ENCODE assay signal across 21 cellular contexts in the genomic region with DNA sequence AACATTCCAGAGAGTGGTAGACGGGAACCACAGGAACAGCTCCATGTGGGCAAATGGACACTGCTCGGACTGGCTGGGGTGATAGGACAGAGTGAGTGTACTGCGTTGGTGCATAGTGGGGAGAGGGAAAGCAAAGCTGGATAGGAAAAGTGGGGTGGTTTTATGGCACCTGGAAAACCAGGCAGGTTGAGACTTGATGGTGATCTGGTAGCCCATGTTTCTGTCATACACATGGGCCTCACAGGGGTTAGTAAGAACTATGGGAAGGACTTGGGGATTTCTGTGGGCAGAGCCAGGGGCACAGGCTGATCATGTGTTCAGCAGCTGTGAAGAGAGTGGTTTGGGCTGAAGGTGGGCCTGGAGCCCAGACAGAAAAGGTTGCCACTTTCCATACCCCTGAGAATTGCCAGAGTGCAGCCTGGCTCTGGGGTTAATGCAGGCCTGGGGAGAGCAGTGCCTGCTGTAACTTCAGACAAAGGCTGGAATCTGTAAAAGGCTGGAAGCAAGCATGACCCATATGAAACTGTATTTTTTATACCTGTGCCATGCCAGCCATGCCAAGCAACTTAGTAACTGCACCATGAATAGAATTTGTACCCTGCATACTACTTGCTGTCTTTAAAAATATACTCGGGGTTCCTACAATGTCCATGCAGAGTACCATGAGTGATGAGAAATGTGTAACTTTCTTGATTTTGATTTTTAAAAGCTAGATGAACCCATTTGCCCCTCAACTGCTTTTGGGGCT. TPM values are rescaled to one million over a fixed set of nuclear protein-coding genes. Genes with fewer than 3 reads are reported as not detected.
DNase-seq lines count a peak whose midpoint lies in the region; ATAC-seq and TF ChIP-seq lines count a peak whose summit lies in the region.
"Had no signal": no experiment of that assay in that cellular context is flagged by ENCODE, and none has a peak within 500 bp of the region (broad histone marks: within the 10 kb centered on the region; RNA-seq: fewer than 3 reads in every experiment).

No MANE protein-coding gene starts in this region.

- H3K9me3 ChIP-seq in RWPE2 (ENCODE audit: severe bottlenecking) (no peaks in the 10 kb centered on the region), psoas muscle (no peaks in the 10 kb centered on the region), prostate gland (no peaks in the 10 kb centered on the region)
- H3K9me3 ChIP-seq: ovary, thyroid gland had no signal

- 72 to 80% (median 74%) methylated on average over 4 of the region's 4 CpGs for WGBS in psoas muscle, 3 donors
- WGBS in prostate gland = 94% methylated on average over 4 of the region's 4 CpGs

- intact Hi-C loops in psoas muscle (cut with DNase I) = no loop called here
- intact Hi-C loops in prostate gland (cut with DNase I) = no loop called here

- H3K27ac ChIP-seq in RWPE2 (ENCODE audit: poor library complexity, severe bottlenecking) (no peak overlapping the region), psoas muscle (peak overlapping the region; percentile 76), prostate gland (no peak overlapping the region)
- H3K27ac ChIP-seq: C4-2B, ovary, skin epidermis, thyroid gland had no signal

- no peak for TF ChIP-seq POLR2A in prostate gland (IDR thresholded peaks at IDR 0.05)

- no peaks in the 10 kb centered on the region for H3K9me3 Mint-ChIP-seq in activated CD4-positive, alpha-beta T cell treated with anti-CD3 and anti-CD28 coated beads, Interleukin-2, amount 10 ng/mL, durations not matched to agents 7 days and 5 days
- peaks cover 4% of the 10 kb centered on the region for H3K9me3 Mint-ChIP-seq in glutamatergic neuron (ENCODE audit: unreplicated experiment)
- H3K9me3 Mint-ChIP-seq: T-helper 2 cell treated with Interferon-gamma antibody and Interleukin-4, amounts not matched to agents 5 μg/mL and 100 μg/mL, for 36 hours had no signal

- POLR2A ChIA-PET in activated CD4-positive, alpha-beta T cell treated with anti-CD3 and anti-CD28 coated beads, Interleukin-2, amount 10 ng/mL, durations not matched to agents 7 days and 5 days (lab: Charles Lee) = no interaction called here

- H3K36me3 ChIP-seq in RWPE2 (ENCODE audit: low read depth) (peaks cover 18% of the 10 kb centered on the region), psoas muscle (ENCODE audit: insufficient read depth in 1 of 2, low read depth in 1 of 2) (peaks cover 1 to 16% of the 10 kb centered on the region in 2 donors), prostate gland (no peaks in the 10 kb centered on the region)
- H3K36me3 ChIP-seq: ovary had no signal

- H3K27me3 Mint-ChIP-seq in activated CD4-positive, alpha-beta T cell treated with anti-CD3 and anti-CD28 coated beads, Interleukin-2, amount 10 ng/mL, durations not matched to agents 7 days and 5 days = no peaks in the 10 kb centered on the region
- H3K27me3 Mint-ChIP-seq in glutamatergic neuron (ENCODE audit: unreplicated experiment) = no peaks in the 10 kb centered on the region

- H3K27ac Mint-ChIP-seq in activated CD4-positive, alpha-beta T cell treated with anti-CD3 and anti-CD28 coated beads, Interleukin-2, amount 10 ng/mL, durations not matched to agents 7 days and 5 days = peak overlapping the region; percentile 10
- H3K27ac Mint-ChIP-seq in glutamatergic neuron (ENCODE audit: unreplicated experiment) = peak overlapping the region; percentile 13
- H3K27ac Mint-ChIP-seq: T-helper 2 cell treated with Interferon-gamma antibody and Interleukin-4, amounts not matched to agents 5 μg/mL and 100 μg/mL, for 36 hours had no signal

- CTCF ChIA-PET in activated CD4-positive, alpha-beta T cell treated with anti-CD3 and anti-CD28 coated beads, Interleukin-2, amount 10 ng/mL, durations not matched to agents 7 days and 5 days (lab: Charles Lee) = interaction anchor here (1.0 kb wide), 1 partner anchor 13 kb away, joined by 3 read pairs; no protein-coding TSS in a partner anchor

- no peak overlapping the region for H3K4me3 Mint-ChIP-seq in activated CD4-positive, alpha-beta T cell treated with anti-CD3 and anti-CD28 coated beads, Interleukin-2, amount 10 ng/mL, durations not matched to agents 7 days and 5 days
- H3K4me3 Mint-ChIP-seq in glutamatergic neuron (ENCODE audit: unreplicated experiment) = no peak overlapping the region
- H3K4me3 Mint-ChIP-seq: T-helper 2 cell treated with Interferon-gamma antibody and Interleukin-4, amounts not matched to agents 5 μg/mL and 100 μg/mL, for 36 hours had no signal

- H3K27me3 ChIP-seq in RWPE2 (ENCODE audit: insufficient read depth, poor library complexity, severe bottlenecking) = no peaks in the 10 kb centered on the region
- no peaks in the 10 kb centered on the region for H3K27me3 ChIP-seq in psoas muscle (ENCODE audit: insufficient read depth in 3 of 3, low read length in 2 of 3)
- H3K27me3 ChIP-seq in prostate gland (replicated peaks; ENCODE audit: insufficient read depth) = no peaks in the 10 kb centered on the region
- H3K27me3 ChIP-seq: ovary, thyroid gland had no signal

- H3K4me1 ChIP-seq in RWPE2 (ENCODE audit: insufficient read depth, poor library complexity, severe bottlenecking) (no peaks in the 10 kb centered on the region), psoas muscle (peaks cover 60% of the 10 kb centered on the region), prostate gland (replicated peaks) (no peaks in the 10 kb centered on the region)

- TF ChIP-seq CTCF in RWPE2 (IDR thresholded peaks at IDR 0.05; ENCODE audit: poor library complexity, severe bottlenecking) (no peak), glutamatergic neuron (IDR thresholded peaks at IDR 0.05; ENCODE audit: partially characterized antibody, unreplicated experiment) (no peak), psoas muscle (IDR thresholded peaks at IDR 0.05) (no peak), prostate gland (IDR thresholded peaks at IDR 0.05) (no peak)

- DNase-seq in activated CD4-positive, alpha-beta T cell treated with anti-CD3 and anti-CD28 coated beads, Interleukin-2, amount 10 ng/mL, durations not matched to agents 7 days and 5 days = no peak
- no peak for DNase-seq in activated CD4-positive, alpha-beta T cell treated with anti-CD3 and anti-CD28 coated beads for 1 hour
- DNase-seq in RWPE2 (ENCODE audit: low spot score) (no peak), glutamatergic neuron (no peak), psoas muscle (no peak), GDM1 (lab: John Stamatoyannopoulos, UW) (no peak), prostate gland (ENCODE audit: low spot score) (no peak), ureter (ENCODE audit: low spot score) (no peak)
- DNase-seq: amniotic stem cell, DMS53, foreskin fibroblast, MM.1S, NCI-H2029, NCI-H446 treated with DMSO at 0.1 percent for 48 hours, ovary, SHP77 treated with DMSO at 0.1 percent for 48 hours, thyroid gland had no signal

- peaks cover 6% of the 10 kb centered on the region for H3K36me3 Mint-ChIP-seq in activated CD4-positive, alpha-beta T cell treated with anti-CD3 and anti-CD28 coated beads, Interleukin-2, amount 10 ng/mL, durations not matched to agents 7 days and 5 days (ENCODE audit: low read depth)
- H3K36me3 Mint-ChIP-seq in glutamatergic neuron (ENCODE audit: unreplicated experiment) = peaks cover 5% of the 10 kb centered on the region

- peaks cover 13% of the 10 kb centered on the region for H3K4me1 Mint-ChIP-seq in activated CD4-positive, alpha-beta T cell treated with anti-CD3 and anti-CD28 coated beads, Interleukin-2, amount 10 ng/mL, durations not matched to agents 7 days and 5 days
- H3K4me1 Mint-ChIP-seq in glutamatergic neuron (ENCODE audit: low read depth, unreplicated experiment) = peaks cover 17% of the 10 kb centered on the region

- H3K4me3 ChIP-seq in RWPE2 (ENCODE audit: severe bottlenecking) (no peak overlapping the region), psoas muscle (no peak overlapping the region), prostate gland (no peak overlapping the region)
- H3K4me3 ChIP-seq: ovary, skin epidermis, thyroid gland had no signal

- ATAC-seq in RWPE2 (ENCODE audit: low read depth) (peak; percentile 41; the same call in 2 of the 3 replicates), psoas muscle (peak; percentile 47 to 56 (median 54))
- ATAC-seq: left lobe of liver had no signal

RNA-seq across cellular contexts. Expression of a gene that starts 41.9 kb away (rescaled TPM):
- 10 to 100 TPM; 34.3 to 41.6 TPM for total RNA-seq in activated CD4-positive, alpha-beta T cell treated with anti-CD3 and anti-CD28 coated beads, Interleukin-2, amount 10 ng/mL, durations not matched to agents 7 days and 5 days
- total RNA-seq in glutamatergic neuron (ENCODE audit: unreplicated experiment) (8.1 TPM), psoas muscle (10 to 100 TPM; 14.1 to 22.5 (median 20.1) TPM), prostate gland (10 to 100 TPM in 1 of 2 donors, 1 to 10 TPM in 1; 8.2 to 12.2 TPM), ureter (21.7 TPM)
- 10 to 100 TPM; 18.2 to 45.6 (median 34.6) TPM for polyA plus RNA-seq in psoas muscle
